Comparison of ENCODE assay signal across 10 cellular contexts in the genomic region with DNA sequence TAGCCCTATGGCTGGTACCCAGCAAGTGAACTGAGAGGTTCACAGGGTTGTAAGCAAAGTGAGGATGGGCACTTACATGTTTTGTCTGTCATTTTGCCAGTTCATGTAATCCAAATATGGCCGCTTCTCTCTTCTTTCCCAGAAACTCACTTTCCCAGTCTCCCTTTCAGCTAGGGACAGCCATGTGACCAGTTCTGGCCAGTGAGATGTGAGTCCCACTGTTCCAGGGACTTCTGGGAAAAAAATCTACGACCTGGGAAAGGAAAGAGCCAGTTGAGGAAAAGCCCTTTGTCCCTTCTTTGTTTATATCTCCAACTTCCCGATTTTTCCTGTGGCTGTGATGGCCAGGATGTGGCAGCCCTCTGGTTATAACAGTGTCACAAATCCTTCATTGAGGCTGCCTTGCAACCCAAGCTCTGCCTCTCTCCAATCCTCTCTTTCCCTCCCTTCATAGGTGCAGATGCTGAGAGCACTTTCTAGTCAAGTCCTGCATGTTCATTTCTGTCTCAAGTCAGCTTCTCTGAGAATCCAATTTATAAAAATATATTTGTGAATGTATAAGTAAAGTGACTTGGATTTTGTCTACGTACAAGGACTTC.
DNase-seq lines count a peak whose midpoint lies in the region; ATAC-seq and TF ChIP-seq lines count a peak whose summit lies in the region.
"Had no signal": no experiment of that assay in that cellular context is flagged by ENCODE, and none has a peak within 500 bp of the region (broad histone marks: within the 10 kb centered on the region; RNA-seq: fewer than 3 reads in every experiment).

No MANE protein-coding gene starts in this region.

- no peak for TF ChIP-seq CTCF in LNCaP clone FGC (IDR thresholded peaks at IDR 0.05; ENCODE audit: control insufficient read depth, extremely low read depth, insufficient read depth)
- TF ChIP-seq CTCF in GM20000 (IDR thresholded peaks at IDR 0.05; ENCODE audit: extremely low read depth, missing control alignments): no peak

- H3K27me3 Mint-ChIP-seq in activated CD4-positive, alpha-beta T cell treated with anti-CD3 and anti-CD28 coated beads, Interleukin-2, amount 10 ng/mL, durations not matched to agents 24 days and 14 days: no peaks in the 10 kb centered on the region

- H3K9me3 Mint-ChIP-seq in activated CD4-positive, alpha-beta T cell treated with anti-CD3 and anti-CD28 coated beads, Interleukin-2, amount 10 ng/mL, durations not matched to agents 24 days and 14 days: peaks cover 6% of the 10 kb centered on the region

- H3K4me1 ChIP-seq in SJCRH30: no peaks in the 10 kb centered on the region
- H3K4me1 ChIP-seq: ascending aorta had no signal

- H3K27ac Mint-ChIP-seq in activated CD4-positive, alpha-beta T cell treated with anti-CD3 and anti-CD28 coated beads, Interleukin-2, amount 10 ng/mL, durations not matched to agents 24 days and 14 days: no peak overlapping the region

- H3K27ac ChIP-seq in SJCRH30: peak overlapping the region; percentile 15; the same call in 1 of the 2 replicates
- H3K27ac ChIP-seq: ascending aorta had no signal

- peaks cover 5% of the 10 kb centered on the region; the same call in 1 of the 2 replicates for H3K27me3 ChIP-seq in SJCRH30
- H3K27me3 ChIP-seq: ascending aorta had no signal

- ATAC-seq in GM18517 (IDR thresholded peaks at IDR 0.05; ENCODE audit: unreplicated experiment): no peak
- ATAC-seq: sciatic nerve had no signal

- no peaks in the 10 kb centered on the region for H3K36me3 Mint-ChIP-seq in activated CD4-positive, alpha-beta T cell treated with anti-CD3 and anti-CD28 coated beads, Interleukin-2, amount 10 ng/mL, durations not matched to agents 24 days and 14 days (ENCODE audit: low read depth)

- intact Hi-C loops in activated CD4-positive, alpha-beta T cell treated with anti-CD3 and anti-CD28 coated beads, Interleukin-2, amount 10 ng/mL, durations not matched to agents 24 days and 14 days (cut with micrococcal nuclease): no loop called here

- H3K4me3 Mint-ChIP-seq in activated CD4-positive, alpha-beta T cell treated with anti-CD3 and anti-CD28 coated beads, Interleukin-2, amount 10 ng/mL, durations not matched to agents 24 days and 14 days: no peak overlapping the region

- H3K9me3 ChIP-seq in SJCRH30 (replicated peaks): peaks cover 11% of the 10 kb centered on the region
- H3K9me3 ChIP-seq: ascending aorta had no signal

- DNase-seq in EL: peak; percentile 6
- peak; percentile 14 for DNase-seq in LNCaP clone FGC (ENCODE audit: low read depth)
- peak; percentile 61 to 82 for DNase-seq in SJCRH30
- peak; percentile 18 for DNase-seq in iPS-NIHi11 (ENCODE audit: low spot score)
- no peak for DNase-seq in superior temporal gyrus (ENCODE audit: extremely low spot score)
- no peak for DNase-seq in GM20000 (ENCODE audit: low spot score)
- no peak for DNase-seq in activated CD4-positive, alpha-beta T cell treated with anti-CD3 and anti-CD28 coated beads, Interleukin-2, amount 10 ng/mL, durations not matched to agents 24 days and 14 days

- H3K4me1 Mint-ChIP-seq in activated CD4-positive, alpha-beta T cell treated with anti-CD3 and anti-CD28 coated beads, Interleukin-2, amount 10 ng/mL, durations not matched to agents 24 days and 14 days: no peaks in the 10 kb centered on the region

- no peaks in the 10 kb centered on the region for H3K36me3 ChIP-seq in SJCRH30
- H3K36me3 ChIP-seq: ascending aorta had no signal

- H3K4me3 ChIP-seq in LNCaP clone FGC (ENCODE audit: low read depth, low read length) (peak overlapping the region; percentile 35), SJCRH30 (peak overlapping the region; percentile 56)
- H3K4me3 ChIP-seq: ascending aorta had no signal

Comparison
In these comparisons a context has a peak if more than half of its experiments do, and no peak if none do; other contexts are left out.
1. DNase-seq: peak in EL (single experiment), LNCaP clone FGC (single experiment), SJCRH30 (2 of 2) and iPS-NIHi11 (single experiment); none in superior temporal gyrus (single experiment), GM20000 (single experiment) and activated CD4-positive, alpha-beta T cell treated with anti-CD3 and anti-CD28 coated beads, Interleukin-2, amount 10 ng/mL, durations not matched to agents 24 days and 14 days (single experiment).